In genomic region chr11:65545853-65546216, GRCh38 we compare ENCODE assay signal across 10 cellular contexts. TPM values are rescaled to one million over a fixed set of nuclear protein-coding genes. Genes with fewer than 3 reads are reported as not detected.
DNase-seq lines count a peak whose midpoint lies in the region; ATAC-seq and TF ChIP-seq lines count a peak whose summit lies in the region.
"Had no signal": no experiment of that assay in that cellular context is flagged by ENCODE, and none has a peak within 500 bp of the region (broad histone marks: within the 10 kb centered on the region; RNA-seq: fewer than 3 reads in every experiment).

No MANE protein-coding gene starts in this region.

- peak overlapping the region; percentile 50 for H3K4me3 ChIP-seq in iPS-11a (ENCODE audit: low read depth, low read length)
- H3K4me3 ChIP-seq in spleen = peak overlapping the region in 5 of 8 donors; percentile 34 to 66 (median 43)
- H3K4me3 ChIP-seq: HAP-1, PC-9 had no signal

- peak; percentile 60 for DNase-seq in NCI-H510A treated with DMSO at 0.1 percent for 48 hours (lab: John Stamatoyannopoulos, UW)
- DNase-seq in NCI-H510A (lab: John Stamatoyannopoulos, UW) = no peak
- peak; percentile 77 for DNase-seq in spleen
- DNase-seq in NK-92 (lab: John Stamatoyannopoulos, UW; ENCODE audit: unreplicated experiment) = no peak
- DNase-seq: PC-9 had no signal

- peaks cover 10 to 58% (median 48%) of the 10 kb centered on the region in 6 donors for H3K4me1 ChIP-seq in spleen
- H3K4me1 ChIP-seq: HAP-1 had no signal

- ATAC-seq in HG03039 (IDR thresholded peaks at IDR 0.05; ENCODE audit: unreplicated experiment) (no peak), GM19324 (IDR thresholded peaks at IDR 0.05; ENCODE audit: low FRiP score, unreplicated experiment) (no peak)

- WGBS in spleen, 5 donors = 44 to 59% (median 51%) methylated on average over 4 of the region's 4 CpGs

- peaks cover 0 to 7% (median 0%) of the 10 kb centered on the region in 6 donors for H3K36me3 ChIP-seq in spleen

- no peak for TF ChIP-seq POLR2A in spleen (IDR thresholded peaks at IDR 0.05)

- no peak for TF ChIP-seq CTCF in VCaP (conservative IDR thresholded peaks at IDR 0.05)
- no peak for TF ChIP-seq CTCF in spleen (IDR thresholded peaks at IDR 0.05 in 8 of 11, conservative IDR thresholded peaks at IDR 0.05 in 3 of 11)

- no peaks in the 10 kb centered on the region for H3K27me3 ChIP-seq in spleen (replicated peaks in 1 of 7)

- H3K27ac ChIP-seq in VCaP = peak overlapping the region; percentile 98
- H3K27ac ChIP-seq in spleen = peak overlapping the region; percentile 59 to 89 (median 80)
- H3K27ac ChIP-seq: PC-9 had no signal

- no peaks in the 10 kb centered on the region for H3K9me3 ChIP-seq in spleen
- H3K9me3 ChIP-seq: HAP-1 had no signal

- intact Hi-C loops in spleen (cut with DNase I; ENCODE audit: low total_unique reads) = no loop called here

RNA-seq across cellular contexts. Expression of gene LTBP3, which starts 12.3 kb away (rescaled TPM):
- total RNA-seq in spleen = 100 to 1,000 TPM in 2 of 7 donors, 10 to 100 TPM in 5; 81.6 to 137 (median 95.8) TPM
- polyA plus RNA-seq in spleen = 10 to 100 TPM; 20.6 to 57.0 (median 27.6) TPM

RNA-seq across cellular contexts. Expression of gene SCYL1, which starts 21.0 kb away (rescaled TPM):
- 100 to 1,000 TPM in 2 of 7 donors, 10 to 100 TPM in 5; 64.7 to 125 (median 77.4) TPM for total RNA-seq in spleen
- polyA plus RNA-seq in spleen = 10 to 100 TPM; 52.4 to 70.6 (median 60.7) TPM

RNA-seq across cellular contexts. Expression of gene ZNRD2, which starts 24.4 kb away (rescaled TPM):
- 10 to 100 TPM; 20.9 to 68.8 (median 34.4) TPM for total RNA-seq in spleen
- 10 to 100 TPM; 32.6 to 49.5 (median 42.5) TPM for polyA plus RNA-seq in spleen

RNA-seq across cellular contexts. Expression of gene FAM89B, which starts 26.5 kb away (rescaled TPM):
- total RNA-seq in spleen = 10 to 100 TPM; 34.5 to 59.0 (median 48.4) TPM
- 10 to 100 TPM; 43.0 to 66.1 (median 50.1) TPM for polyA plus RNA-seq in spleen

RNA-seq across cellular contexts. Expression of gene EHBP1L1, which starts 30.0 kb away (rescaled TPM):
- 100 to 1,000 TPM; 151 to 365 (median 242) TPM for total RNA-seq in spleen
- polyA plus RNA-seq in spleen = 100 to 1,000 TPM in 2 of 3 donors, 10 to 100 TPM in 1; 44.3 to 174 (median 116) TPM

Comparison
In these comparisons a context has a peak if more than half of its experiments do, and no peak if none do; other contexts are left out.
1. DNase-seq: peak in NCI-H510A treated with DMSO at 0.1 percent for 48 hours (single experiment) and spleen (single experiment); none in NCI-H510A (single experiment) and NK-92 (single experiment).